Comparison of ENCODE assay signal across 21 cellular contexts in genomic region chr13:62551588-62551987, GRCh38.
A peak's percentile ranks its signal among the peaks of the same experiment; 100 is the strongest.
DNase-seq lines count a peak whose midpoint lies in the region; ATAC-seq and TF ChIP-seq lines count a peak whose summit lies in the region.
"Had no signal": no experiment of that assay in that cellular context is flagged by ENCODE, and none has a peak within 500 bp of the region (broad histone marks: within the 10 kb centered on the region; RNA-seq: fewer than 3 reads in every experiment).

No MANE protein-coding gene starts in this region.

- peak overlapping the region; percentile 18 for H3K4me2 ChIP-seq in hepatocyte
- H3K4me2 ChIP-seq in neural progenitor cell: no peak overlapping the region
- H3K4me2 ChIP-seq: BLaER1, SK-N-SH had no signal

- intact Hi-C loops in aorta (cut with DNase I): no loop called here
- intact Hi-C loops in prostate gland (cut with DNase I): no loop called here

- H3K9me2 ChIP-seq in hepatocyte (replicated peaks; ENCODE audit: insufficient read depth): no peaks in the 10 kb centered on the region
- H3K9me2 ChIP-seq: SK-N-SH had no signal

- no peak overlapping the region for H3K4me3 ChIP-seq in hepatocyte
- H3K4me3 ChIP-seq in neural progenitor cell: no peak overlapping the region
- H3K4me3 ChIP-seq in aorta (ENCODE audit: low read length in 2 of 2): no peak overlapping the region
- H3K4me3 ChIP-seq in prostate gland: no peak overlapping the region
- H3K4me3 ChIP-seq: BLaER1, MG63 had no signal

- H3K27ac ChIP-seq in hepatocyte (no peak overlapping the region), neural progenitor cell (no peak overlapping the region), aorta (ENCODE audit: low read depth in 1 of 2, low read length in 2 of 2) (no peak overlapping the region), prostate gland (no peak overlapping the region)
- H3K27ac ChIP-seq: BLaER1 had no signal

- DNase-seq in ELF-1 (ENCODE audit: low read depth, low spot score) (peak; percentile 1), HT1080 (ENCODE audit: low read depth) (peak; percentile 0), hepatocyte (ENCODE audit: low spot score) (no peak), neural progenitor cell (ENCODE audit: low spot score) (no peak), RPMI8226 (no peak), aorta (no peak), prostate gland (ENCODE audit: low spot score) (no peak)
- DNase-seq: CD4-positive, CD25-positive, alpha-beta regulatory T cell; EL; KBM-7; MG63; NCI-H1105 treated with DMSO at 0.1 percent for 48 hours; NCI-H2029; NCI-H2227 treated with DMSO at 0.1 percent for 48 hours; NCI-H526 treated with DMSO at 0.1 percent for 48 hours; SIG-M5; SK-N-SH; SW 1271 had no signal

- H3K36me3 ChIP-seq in hepatocyte (replicated peaks; ENCODE audit: insufficient read depth, low read depth) (no peaks in the 10 kb centered on the region), neural progenitor cell (no peaks in the 10 kb centered on the region), aorta (ENCODE audit: control insufficient read depth in 1 of 2, insufficient read depth in 2 of 2, low read length in 1 of 2) (no peaks in the 10 kb centered on the region), prostate gland (no peaks in the 10 kb centered on the region)
- H3K36me3 ChIP-seq: BLaER1, MG63 had no signal

- H3K4me1 ChIP-seq in hepatocyte (ENCODE audit: insufficient read depth): no peaks in the 10 kb centered on the region
- no peaks in the 10 kb centered on the region for H3K4me1 ChIP-seq in neural progenitor cell
- H3K4me1 ChIP-seq in aorta (ENCODE audit: control insufficient read depth in 1 of 2, insufficient read depth in 2 of 2, low read length in 2 of 2): no peaks in the 10 kb centered on the region
- no peaks in the 10 kb centered on the region for H3K4me1 ChIP-seq in prostate gland (replicated peaks)
- H3K4me1 ChIP-seq: BLaER1 had no signal

- H2AFZ ChIP-seq in hepatocyte: no peak overlapping the region
- peak overlapping the region; percentile 22 for H2AFZ ChIP-seq in neural progenitor cell (replicated peaks)

- no peaks in the 10 kb centered on the region for H3K9me3 Mint-ChIP-seq in neural progenitor cell

- H3K27ac Mint-ChIP-seq in neural progenitor cell: no peak overlapping the region
- H3K27ac Mint-ChIP-seq: CD4-positive, CD25-positive, alpha-beta regulatory T cell had no signal

- TF ChIP-seq POLR2A in prostate gland (IDR thresholded peaks at IDR 0.05): no peak

- H3K4me1 Mint-ChIP-seq in neural progenitor cell: no peaks in the 10 kb centered on the region
- H3K4me1 Mint-ChIP-seq: CD4-positive, CD25-positive, alpha-beta regulatory T cell had no signal

- no peak overlapping the region for H3K9ac ChIP-seq in neural progenitor cell
- H3K9ac ChIP-seq: BLaER1, SK-N-SH had no signal

- H3K9me3 ChIP-seq in hepatocyte (ENCODE audit: low read depth) (no peaks in the 10 kb centered on the region), neural progenitor cell (ENCODE audit: low read depth) (no peaks in the 10 kb centered on the region), aorta (ENCODE audit: control insufficient read depth, low read length) (no peaks in the 10 kb centered on the region), prostate gland (no peaks in the 10 kb centered on the region)
- H3K9me3 ChIP-seq: BLaER1, MG63, SK-N-SH had no signal

- H3K79me2 ChIP-seq in hepatocyte (no peaks in the 10 kb centered on the region), neural progenitor cell (ENCODE audit: low read depth) (no peaks in the 10 kb centered on the region)

- H4K20me1 ChIP-seq in hepatocyte (ENCODE audit: insufficient read depth, poor library complexity, severe bottlenecking) (no peaks in the 10 kb centered on the region), neural progenitor cell (ENCODE audit: low read depth) (no peaks in the 10 kb centered on the region)
- H4K20me1 ChIP-seq: BLaER1 had no signal

- no peaks in the 10 kb centered on the region for H3K36me3 Mint-ChIP-seq in neural progenitor cell
- H3K36me3 Mint-ChIP-seq: CD4-positive, CD25-positive, alpha-beta regulatory T cell had no signal

- no peaks in the 10 kb centered on the region for H3K27me3 ChIP-seq in hepatocyte
- no peaks in the 10 kb centered on the region for H3K27me3 ChIP-seq in neural progenitor cell
- H3K27me3 ChIP-seq in aorta (ENCODE audit: control insufficient read depth in 1 of 2, insufficient read depth in 2 of 2, low read length in 1 of 2): no peaks in the 10 kb centered on the region
- H3K27me3 ChIP-seq in prostate gland (replicated peaks; ENCODE audit: insufficient read depth): no peaks in the 10 kb centered on the region
- H3K27me3 ChIP-seq: BLaER1, MG63 had no signal

- H3F3A ChIP-seq in neural progenitor cell (ENCODE audit: low read depth): no peaks in the 10 kb centered on the region

- ATAC-seq in HG02623 (IDR thresholded peaks at IDR 0.05; ENCODE audit: unreplicated experiment) (no peak), aorta (ENCODE audit: low FRiP score) (no peak)
- ATAC-seq: Panc1 had no signal

- no peaks in the 10 kb centered on the region for H3K27me3 Mint-ChIP-seq in neural progenitor cell (ENCODE audit: insufficient read depth, low read depth)
- H3K27me3 Mint-ChIP-seq: CD4-positive, CD25-positive, alpha-beta regulatory T cell had no signal

- H3K4me3 Mint-ChIP-seq in neural progenitor cell: no peak overlapping the region
- H3K4me3 Mint-ChIP-seq: CD4-positive, CD25-positive, alpha-beta regulatory T cell had no signal

- TF ChIP-seq CTCF in hepatocyte (IDR thresholded peaks at IDR 0.05; ENCODE audit: poor library complexity) (no peak), neural progenitor cell (IDR thresholded peaks at IDR 0.05) (no peak), prostate gland (IDR thresholded peaks at IDR 0.05) (no peak)

- 40% methylated on average over 5 of the region's 5 CpGs for WGBS in hepatocyte (ENCODE audit: low lambda C conversion rate, missing lambda C conversion rate)
- 61 to 71% methylated on average over 5 of the region's 5 CpGs for WGBS in aorta, 2 donors
- WGBS in prostate gland: 20% methylated on average over 5 of the region's 5 CpGs

Comparison
In these comparisons a context has a peak if more than half of its experiments do, and no peak if none do; other contexts are left out.
1. DNase-seq: peak in ELF-1 (single experiment) and HT1080 (single experiment); none in hepatocyte (single experiment), neural progenitor cell (single experiment), RPMI8226 (single experiment), aorta (0 of 2) and prostate gland (single experiment).